ENCODE assay signal across 2 cellular contexts in genomic region chr5:139761057-139761450, GRCh38.
TF ChIP-seq lines count a peak whose summit lies in the region.

No MANE protein-coding gene starts in this region.

TF ChIP-seq in HEK293, 187 proteins besides CTCF, POLR2A, EP300 and RAD21 (continued from another document):
- no peak for TF ChIP-seq ZNF23 (tag by site-specific recombination; IDR thresholded peaks at IDR 0.05; ENCODE audit: borderline replicate concordance)
- TF ChIP-seq ZNF623 (tag by site-specific recombination; IDR thresholded peaks at IDR 0.05) = no peak
- TF ChIP-seq ZNF248 (tag by site-specific recombination; IDR thresholded peaks at IDR 0.05) = no peak
- TF ChIP-seq ZNF24 (tag by site-specific recombination; IDR thresholded peaks at IDR 0.05) = peak; percentile 63; the same call in 1 of the 2 replicates

TF ChIP-seq in K562, 482 proteins besides CTCF, POLR2A, EP300 and RAD21 (continued from another document):
- TF ChIP-seq CTCFL (IDR thresholded peaks at IDR 0.05; ENCODE audit: borderline replicate concordance, insufficient read depth, low read depth, low read length, poor library complexity, severe bottlenecking) (no peak), ZNF24 (IDR thresholded peaks at IDR 0.05) (peak; percentile 56; the same call in 1 of the 2 replicates), HDAC1 (IDR thresholded peaks at IDR 0.05) (peak in 1 of 2 experiments; percentile 26; a peak in 1 of 4 replicates), ID3 (CRISPR knock-in tag; IDR thresholded peaks at IDR 0.05) (no peak), ID3 (tag; IDR thresholded peaks at IDR 0.05) (peak; percentile 41; the same call in 1 of the 2 replicates), SPI1 (IDR thresholded peaks at IDR 0.05; ENCODE audit: borderline replicate concordance, low read depth, low read length) (no peak), CHD4 (IDR thresholded peaks at IDR 0.05; ENCODE audit: insufficient read depth, insufficient replicate concordance, low read depth, low read length, poor library complexity, severe bottlenecking) (peak; percentile 92), RBM25 (IDR thresholded peaks at IDR 0.05; ENCODE audit: low read depth, low read length, severe bottlenecking) (peak; percentile 97), ADNP (tag; IDR thresholded peaks at IDR 0.05) (peak; percentile 96), RCOR1 (IDR thresholded peaks at IDR 0.05; ENCODE audit: borderline replicate concordance in 1 of 2, low read depth in 2 of 2, low read length in 2 of 2) (peak in 1 of 2 experiments; percentile 60; a peak in 1 of 4 replicates), ZSCAN32 (CRISPR knock-in tag; IDR thresholded peaks at IDR 0.05) (no peak), FOXK1 (CRISPR knock-in tag; IDR thresholded peaks at IDR 0.05; ENCODE audit: borderline replicate concordance) (0 out of 2 replicates have a peak, but pooled peaks have one; percentile 56), KDM1A (IDR thresholded peaks at IDR 0.05) (peak; percentile 88 to 94), ESRRA (IDR thresholded peaks at IDR 0.05; ENCODE audit: borderline replicate concordance, low read depth) (peak; percentile 42; the same call in 1 of the 2 replicates), PHF20 (IDR thresholded peaks at IDR 0.05; ENCODE audit: partially characterized antibody) (peak; percentile 37), GABPB2 (CRISPR knock-in tag; conservative IDR thresholded peaks at IDR 0.05) (no peak), HDAC2 (IDR thresholded peaks at IDR 0.05) (peak; percentile 91), SMARCA5 (IDR thresholded peaks at IDR 0.05) (peak; percentile 88; the same call in 1 of the 2 replicates), CBX3 (IDR thresholded peaks at IDR 0.05; ENCODE audit: borderline replicate concordance in 1 of 2, low read length in 2 of 2) (0 out of 3 replicates have a peak, but pooled peaks of 1 of the 2 experiments have one; percentile 47), CBX1 (IDR thresholded peaks at IDR 0.05; ENCODE audit: low read depth) (peak; percentile 71; the same call in 1 of the 2 replicates), ATF4 (CRISPR knock-in tag; IDR thresholded peaks at IDR 0.05) (no peak)
